8 cellular contexts compared by ENCODE assay signal in the genomic region with DNA sequence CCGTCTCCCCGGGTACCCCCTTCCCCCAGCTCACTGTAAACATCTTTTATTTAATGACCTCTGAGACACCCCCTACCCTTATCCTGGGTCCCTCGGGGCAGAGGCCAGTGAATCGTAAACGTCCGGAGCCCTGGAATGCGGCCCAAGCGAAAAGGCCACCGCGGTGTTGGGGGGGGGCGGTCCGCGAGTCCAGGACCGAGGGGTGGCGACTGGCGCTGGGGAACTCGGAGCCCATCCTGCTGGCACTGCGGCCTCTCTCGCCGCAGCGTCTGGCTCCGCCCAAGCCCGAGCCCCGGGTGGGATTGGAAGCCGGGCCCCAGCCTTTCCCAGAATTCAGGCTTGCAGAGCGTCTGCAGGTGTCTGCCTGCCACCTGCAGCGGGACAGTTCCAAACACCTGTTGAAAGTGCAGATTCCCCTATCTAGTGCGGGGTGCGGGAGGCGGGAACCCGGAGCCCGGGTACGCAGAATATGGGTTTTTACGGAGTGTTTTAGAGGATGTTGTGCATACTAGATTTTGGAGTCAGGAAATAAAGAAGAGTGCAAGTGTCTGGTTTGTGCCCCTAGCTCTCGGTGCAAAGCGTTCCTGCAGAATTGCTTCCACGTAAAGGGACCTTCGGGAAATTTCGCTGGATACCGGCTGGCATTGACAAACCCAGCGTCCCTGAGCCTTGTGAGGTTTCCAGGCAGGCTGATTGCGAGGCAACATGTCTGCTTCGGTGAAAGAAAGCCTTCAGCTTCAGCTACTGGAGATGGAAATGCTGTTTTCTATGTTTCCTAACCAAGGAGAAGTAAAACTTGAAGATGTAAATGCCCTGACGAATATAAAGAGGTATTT. TPM values are rescaled to one million over a fixed set of nuclear protein-coding genes. Genes with fewer than 3 reads are reported as not detected.
DNase-seq lines count a peak whose midpoint lies in the region; ATAC-seq, FAIRE-seq and TF ChIP-seq lines count a peak whose summit lies in the region.

No MANE protein-coding gene starts in this region.

- peak; percentile 25 for ATAC-seq in HG02840 (IDR thresholded peaks at IDR 0.05; ENCODE audit: low FRiP score, unreplicated experiment)
- ATAC-seq in activated T-cell treated with anti-CD3 and anti-CD28 coated beads, Interleukin-2, amount 50 U/mL, for 72 hours (replicated peaks in 1 of 2), result peak; percentile 12 to 28
- no peak for ATAC-seq in naive thymus-derived CD4-positive, alpha-beta T cell

- peak overlapping the region; percentile 87 for H3K4me3 ChIP-seq in fibroblast of pulmonary artery (replicated peaks; ENCODE audit: low read depth, low read length)
- H3K4me3 ChIP-seq in naive thymus-derived CD4-positive, alpha-beta T cell (ENCODE audit: low read length), result peak overlapping the region; percentile 93

- H3K27ac ChIP-seq in naive thymus-derived CD4-positive, alpha-beta T cell (ENCODE audit: low read depth, low read length), result peak overlapping the region; percentile 91

- H3K27me3 Mint-ChIP-seq in activated T-cell treated with anti-CD3 and anti-CD28 coated beads, Interleukin-2, amount 50 U/mL, for 72 hours (ENCODE audit: low read depth), result no peaks in the 10 kb centered on the region
- H3K27me3 Mint-ChIP-seq in naive thymus-derived CD4-positive, alpha-beta T cell, result peaks cover 0 to 6% (median 0%) of the 10 kb centered on the region in 5 donors

- H3K9me3 ChIP-seq in naive thymus-derived CD4-positive, alpha-beta T cell (ENCODE audit: control insufficient read depth in 2 of 3, low read length in 3 of 3), result no peaks in the 10 kb centered on the region

- H3K36me3 ChIP-seq in naive thymus-derived CD4-positive, alpha-beta T cell (ENCODE audit: control insufficient read depth in 2 of 3, insufficient read depth in 3 of 3, low read length in 3 of 3), result peaks cover 0 to 10% (median 0%) of the 10 kb centered on the region in 3 experiments

- peak; percentile 73 for DNase-seq in activated effector memory CD4-positive, alpha-beta T cell treated with anti-CD3 and anti-CD28 coated beads, Interleukin-2, amount 50 U/mL, for 16 hours
- no peak for DNase-seq in activated effector memory CD4-positive, alpha-beta T cell treated with Interleukin-2 at 50 U/mL for 16 hours
- peak; percentile 14 for DNase-seq in NCI-H510A treated with DMSO at 0.1 percent for 48 hours (lab: John Stamatoyannopoulos, UW)
- peak; percentile 26 to 27 for DNase-seq in activated T-cell treated with anti-CD3 and anti-CD28 coated beads, Interleukin-2, amount 50 U/mL, for 72 hours
- no peak for DNase-seq in fibroblast of pulmonary artery (ENCODE audit: low read depth)
- DNase-seq in naive thymus-derived CD4-positive, alpha-beta T cell, result peak in 8 of 9 donors; percentile 6 to 27 (median 22)
- peak; percentile 33 for DNase-seq in urothelium cell line (ENCODE audit: low spot score)

- no peak for FAIRE-seq in urothelium cell line (lab: Jason Lieb, UNC)

- H3K4me1 Mint-ChIP-seq in activated T-cell treated with anti-CD3 and anti-CD28 coated beads, Interleukin-2, amount 50 U/mL, for 72 hours (ENCODE audit: low read depth), result peaks cover 36% of the 10 kb centered on the region
- peaks cover 24 to 61% (median 54%) of the 10 kb centered on the region in 7 donors for H3K4me1 Mint-ChIP-seq in naive thymus-derived CD4-positive, alpha-beta T cell

- intact Hi-C loops in naive thymus-derived CD4-positive, alpha-beta T cell (cut with micrococcal nuclease), result loop anchor here (1.0 to 10.0 kb wide), 12 partner anchors 19 to 1442 kb away; a partner anchor contains a TSS

- no peaks in the 10 kb centered on the region for H3K27me3 ChIP-seq in naive thymus-derived CD4-positive, alpha-beta T cell (ENCODE audit: control insufficient read depth in 2 of 2, insufficient read depth in 2 of 2, low read length in 2 of 2)

- peak overlapping the region; percentile 93 to 99 for H3K4me3 Mint-ChIP-seq in activated T-cell treated with anti-CD3 and anti-CD28 coated beads, Interleukin-2, amount 50 U/mL, for 72 hours
- peak overlapping the region; percentile 80 to 99 (median 97) for H3K4me3 Mint-ChIP-seq in naive thymus-derived CD4-positive, alpha-beta T cell

- no peaks in the 10 kb centered on the region for H3K9me3 Mint-ChIP-seq in activated T-cell treated with anti-CD3 and anti-CD28 coated beads, Interleukin-2, amount 50 U/mL, for 72 hours
- no peaks in the 10 kb centered on the region for H3K9me3 Mint-ChIP-seq in naive thymus-derived CD4-positive, alpha-beta T cell

- no peak overlapping the region for H3K27ac Mint-ChIP-seq in activated T-cell treated with anti-CD3 and anti-CD28 coated beads, Interleukin-2, amount 50 U/mL, for 72 hours
- peak overlapping the region in 7 of 9 donors; percentile 7 to 79 (median 43) for H3K27ac Mint-ChIP-seq in naive thymus-derived CD4-positive, alpha-beta T cell

- H3K36me3 Mint-ChIP-seq in activated T-cell treated with anti-CD3 and anti-CD28 coated beads, Interleukin-2, amount 50 U/mL, for 72 hours (ENCODE audit: insufficient read depth in 2 of 2), result peaks cover 2 to 5% of the 10 kb centered on the region in 2 donors
- H3K36me3 Mint-ChIP-seq in naive thymus-derived CD4-positive, alpha-beta T cell, result peaks cover 0 to 15% (median 4%) of the 10 kb centered on the region in 5 donors

- POLR2A ChIA-PET in naive thymus-derived CD4-positive, alpha-beta T cell (lab: Charles Lee), result interaction anchor here (1.3 to 2.1 kb wide), 2 partner anchors 21 to 127 kb away, joined by 4 to 12 read pairs; a partner anchor contains a TSS

- peaks cover 5 to 12% of the 10 kb centered on the region in 2 donors for H3K4me1 ChIP-seq in naive thymus-derived CD4-positive, alpha-beta T cell (ENCODE audit: control insufficient read depth in 2 of 2, insufficient read depth in 2 of 2, low read length in 2 of 2)

- no peak for TF ChIP-seq CTCF in fibroblast of pulmonary artery (IDR thresholded peaks at IDR 0.05; ENCODE audit: low read length, missing control alignments)

- CTCF ChIA-PET in naive thymus-derived CD4-positive, alpha-beta T cell (lab: Charles Lee), result interaction anchor here (0.7 to 3.0 kb wide), 3 partner anchors 21 to 128 kb away, joined by 3 to 9 read pairs (median 3); a partner anchor contains a TSS

RNA-seq across cellular contexts. Expression of a gene that starts 0.8 kb away (rescaled TPM):
- total RNA-seq in activated T-cell treated with anti-CD3 and anti-CD28 coated beads, Interleukin-2, amount 50 U/mL, for 72 hours, result 1 to 10 TPM; 2.8 to 3.4 TPM
- total RNA-seq in naive thymus-derived CD4-positive, alpha-beta T cell, result 1 to 10 TPM; 1.8 to 6.4 (median 2.7) TPM
- 1 to 10 TPM; 3.2 to 4.1 TPM for polyA plus RNA-seq in naive thymus-derived CD4-positive, alpha-beta T cell

RNA-seq across cellular contexts. Expression of a gene that starts 0.9 kb away (rescaled TPM):
- 10 to 100 TPM; 22.4 to 34.1 TPM for total RNA-seq in activated T-cell treated with anti-CD3 and anti-CD28 coated beads, Interleukin-2, amount 50 U/mL, for 72 hours
- total RNA-seq in naive thymus-derived CD4-positive, alpha-beta T cell, result 10 to 100 TPM; 22.0 to 37.3 (median 27.6) TPM
- polyA plus RNA-seq in naive thymus-derived CD4-positive, alpha-beta T cell, result 10 to 100 TPM in 1 of 2 donors, 1 to 10 TPM in 1; 8.2 to 14.2 TPM

Comparison
In these comparisons a context has a peak if more than half of its experiments do, and no peak if none do; other contexts are left out.
1. DNase-seq: peak in activated effector memory CD4-positive, alpha-beta T cell treated with anti-CD3 and anti-CD28 coated beads, Interleukin-2, amount 50 U/mL, for 16 hours (single experiment), NCI-H510A treated with DMSO at 0.1 percent for 48 hours (single experiment), activated T-cell treated with anti-CD3 and anti-CD28 coated beads, Interleukin-2, amount 50 U/mL, for 72 hours (2 of 2), naive thymus-derived CD4-positive, alpha-beta T cell (8 of 9) and urothelium cell line (single experiment); none in activated effector memory CD4-positive, alpha-beta T cell treated with Interleukin-2 at 50 U/mL for 16 hours (single experiment) and fibroblast of pulmonary artery (single experiment).